9 cellular contexts compared by ENCODE assay signal in genomic region chr9:127946728-127947127, GRCh38. TPM values are rescaled to one million over a fixed set of nuclear protein-coding genes. Genes with fewer than 3 reads are reported as not detected.
DNase-seq lines count a peak whose midpoint lies in the region; TF ChIP-seq lines count a peak whose summit lies in the region.
"Had no signal": no experiment of that assay in that cellular context is flagged by ENCODE, and none has a peak within 500 bp of the region (broad histone marks: within the 10 kb centered on the region; RNA-seq: fewer than 3 reads in every experiment).

No MANE protein-coding gene starts in this region.

- TF ChIP-seq EP300 in sigmoid colon (IDR thresholded peaks at IDR 0.05), result no peak

- no peak overlapping the region for H3K27ac Mint-ChIP-seq in MCF 10A (ENCODE audit: low read depth, unreplicated experiment)

- H3K9me3 ChIP-seq in breast epithelium (no peaks in the 10 kb centered on the region), adipocyte (ENCODE audit: control insufficient read depth, low read length) (no peaks in the 10 kb centered on the region), sigmoid colon (no peaks in the 10 kb centered on the region)

- H3K36me3 Mint-ChIP-seq in MCF 10A (ENCODE audit: insufficient read depth, unreplicated experiment), result peaks cover 7% of the 10 kb centered on the region

- no peaks in the 10 kb centered on the region for H3K36me3 ChIP-seq in breast epithelium
- H3K36me3 ChIP-seq in adipocyte (ENCODE audit: control insufficient read depth, insufficient read depth, low read length, severe bottlenecking), result peaks cover 21% of the 10 kb centered on the region
- H3K36me3 ChIP-seq in sigmoid colon, result peaks cover 12 to 37% (median 25%) of the 10 kb centered on the region in 4 donors

- no peak overlapping the region for H3K4me3 Mint-ChIP-seq in MCF 10A (ENCODE audit: unreplicated experiment)

- 60 to 79% methylated on average over 3 of the region's 3 CpGs for WGBS in sigmoid colon, 2 donors

- CTCF ChIA-PET in MCF 10A (lab: Yijun Ruan, JAX), result interaction anchor here (0.6 to 2.2 kb wide), 3 partner anchors 25 to 131 kb away, joined by 3 to 10 read pairs (median 4); no protein-coding TSS in a partner anchor

- TF ChIP-seq CTCF in breast epithelium (IDR thresholded peaks at IDR 0.05) (no peak), MCF 10A (IDR thresholded peaks at IDR 0.05; ENCODE audit: unreplicated experiment) (no peak), sigmoid colon (IDR thresholded peaks at IDR 0.05) (no peak)

- no peaks in the 10 kb centered on the region for H3K9me3 Mint-ChIP-seq in MCF 10A (ENCODE audit: unreplicated experiment)

- intact Hi-C loops in breast epithelium (cut with DNase I; ENCODE audit: low total_unique reads), result no loop called here
- intact Hi-C loops in MCF 10A (cut with micrococcal nuclease), result no loop called here
- intact Hi-C loops in sigmoid colon (cut with DNase I), result no loop called here

- DNase-seq in breast epithelium (ENCODE audit: low spot score in 2 of 2), result no peak
- DNase-seq in MCF 10A (ENCODE audit: unreplicated experiment), result no peak
- no peak for DNase-seq in adipocyte (ENCODE audit: low read depth)
- no peak for DNase-seq in activated effector memory CD4-positive, alpha-beta T cell treated with anti-CD3 and anti-CD28 coated beads, Interleukin-2, amount 50 U/mL, for 16 hours
- DNase-seq in sigmoid colon, result no peak
- DNase-seq: effector CD4-positive, alpha-beta T cell; foreskin melanocyte; stimulated activated CD4-positive, alpha-beta T cell treated with anti-CD3 and anti-CD28 coated beads, Interleukin-12 subunit alpha, Interleukin-12 subunit beta, amount 100 ng/mL, for 4 hours had no signal

- POLR2A ChIA-PET in MCF 10A (lab: Yijun Ruan, JAX), result interaction anchor here (0.5 kb wide), 1 partner anchor 135 kb away, joined by 3 read pairs; no protein-coding TSS in a partner anchor

- H3K27me3 ChIP-seq in breast epithelium, result no peaks in the 10 kb centered on the region
- H3K27me3 ChIP-seq in adipocyte (replicated peaks; ENCODE audit: control insufficient read depth, insufficient read depth, low read length), result no peaks in the 10 kb centered on the region
- H3K27me3 ChIP-seq in sigmoid colon, result no peaks in the 10 kb centered on the region

- BruUV-seq in MCF 10A (replicated peaks; lab: Mats Ljungman, UMichigan), result no TSS peak

- H3K9ac ChIP-seq in adipocyte (ENCODE audit: low read length), result peak overlapping the region; percentile 34

- peaks cover 11% of the 10 kb centered on the region for H3K4me1 Mint-ChIP-seq in MCF 10A (ENCODE audit: insufficient read depth, unreplicated experiment)

- H3K27ac ChIP-seq in breast epithelium (peak overlapping the region; percentile 31 to 33), temporal lobe (ENCODE audit: low read depth, low read length) (peak overlapping the region; percentile 47), sigmoid colon (peak overlapping the region in 2 of 4 donors; percentile 22 to 27)

- H3K4me1 ChIP-seq in breast epithelium (peaks cover 5 to 8% of the 10 kb centered on the region in 2 donors), adipocyte (ENCODE audit: control insufficient read depth, insufficient read depth, low read length) (peaks cover 9% of the 10 kb centered on the region), sigmoid colon (peaks cover 0 to 61% (median 52%) of the 10 kb centered on the region in 4 donors)

- no peak for TF ChIP-seq POLR2A in breast epithelium (IDR thresholded peaks at IDR 0.05)
- TF ChIP-seq POLR2A in sigmoid colon (IDR thresholded peaks at IDR 0.05), result no peak

- H3K4me3 ChIP-seq in breast epithelium (no peak overlapping the region), adipocyte (ENCODE audit: low read length) (no peak overlapping the region), sigmoid colon (no peak overlapping the region)

- H3K27me3 Mint-ChIP-seq in MCF 10A (ENCODE audit: insufficient read depth, unreplicated experiment), result no peaks in the 10 kb centered on the region

RNA-seq across cellular contexts. Expression of gene DPM2, which starts 9.1 kb away (rescaled TPM):
- total RNA-seq in breast epithelium, result 10 to 100 TPM; 10.6 to 17.4 (median 17.1) TPM
- 41.5 and 41.8 TPM in 2 replicates for total RNA-seq in MCF 10A (2022)
- total RNA-seq in temporal lobe, result 10.1 TPM
- total RNA-seq in sigmoid colon, result 10 to 100 TPM in 2 of 4 donors, 1 to 10 TPM in 2; 6.0 to 11.9 (median 9.7) TPM
- polyA plus RNA-seq in sigmoid colon, result 10 to 100 TPM; 17.3 to 41.9 (median 24.6) TPM

RNA-seq across cellular contexts. Expression of gene PIP5KL1, which starts 16.2 kb away (rescaled TPM):
- 10 to 100 TPM in 1 of 3 donors, 1 to 10 TPM in 2; 2.2 to 10.1 (median 5.2) TPM for total RNA-seq in breast epithelium
- 4.0 and 5.7 TPM in 2 replicates for total RNA-seq in MCF 10A (2022)
- 1.2 TPM for total RNA-seq in temporal lobe
- 1 to 10 TPM in 3 of 4 donors, under 1 TPM in 1; 0.16 to 4.2 (median 2.6) TPM for total RNA-seq in sigmoid colon
- polyA plus RNA-seq in sigmoid colon, result 1 to 10 TPM in 1 of 3 donors, under 1 TPM in 1, not detected in 1; 0.70 to 1.8 TPM

RNA-seq across cellular contexts. Expression of gene ST6GALNAC4, which starts 29.9 kb away (rescaled TPM):
- 10 to 100 TPM; 17.6 to 44.6 (median 24.0) TPM for total RNA-seq in breast epithelium
- 36.3 and 39.5 TPM in 2 replicates for total RNA-seq in MCF 10A (2022)
- 7.4 TPM for total RNA-seq in temporal lobe
- total RNA-seq in sigmoid colon, result 10 to 100 TPM; 22.8 to 27.7 (median 25.5) TPM
- polyA plus RNA-seq in sigmoid colon, result 10 to 100 TPM; 25.2 to 51.1 (median 37.7) TPM

RNA-seq across cellular contexts. Expression of gene EEIG1, which starts 34.1 kb away (rescaled TPM):
- total RNA-seq in breast epithelium (10 to 100 TPM in 2 of 3 donors, 1 to 10 TPM in 1; 7.7 to 32.1 (median 19.7) TPM), MCF 10A (2022) (17.5 and 23.9 TPM in 2 replicates), temporal lobe (5.2 TPM), sigmoid colon (10 to 100 TPM; 10.9 to 32.7 (median 19.2) TPM)
- 10 to 100 TPM; 69.1 to 92.0 (median 77.0) TPM for polyA plus RNA-seq in sigmoid colon

RNA-seq across cellular contexts. Expression of gene ST6GALNAC6, which starts 47.3 kb away (rescaled TPM):
- total RNA-seq in breast epithelium (100 to 1,000 TPM in 2 of 3 donors, 10 to 100 TPM in 1; 61.5 to 175 (median 103) TPM), MCF 10A (2022) (16.5 and 17.6 TPM in 2 replicates), temporal lobe (25.6 TPM), sigmoid colon (100 to 1,000 TPM; 107 to 125 (median 114) TPM)
- polyA plus RNA-seq in sigmoid colon, result 100 to 1,000 TPM in 1 of 3 donors, 10 to 100 TPM in 2; 35.6 to 112 (median 87.1) TPM
